ENCODE assay signal across 10 cellular contexts in the genomic region with DNA sequence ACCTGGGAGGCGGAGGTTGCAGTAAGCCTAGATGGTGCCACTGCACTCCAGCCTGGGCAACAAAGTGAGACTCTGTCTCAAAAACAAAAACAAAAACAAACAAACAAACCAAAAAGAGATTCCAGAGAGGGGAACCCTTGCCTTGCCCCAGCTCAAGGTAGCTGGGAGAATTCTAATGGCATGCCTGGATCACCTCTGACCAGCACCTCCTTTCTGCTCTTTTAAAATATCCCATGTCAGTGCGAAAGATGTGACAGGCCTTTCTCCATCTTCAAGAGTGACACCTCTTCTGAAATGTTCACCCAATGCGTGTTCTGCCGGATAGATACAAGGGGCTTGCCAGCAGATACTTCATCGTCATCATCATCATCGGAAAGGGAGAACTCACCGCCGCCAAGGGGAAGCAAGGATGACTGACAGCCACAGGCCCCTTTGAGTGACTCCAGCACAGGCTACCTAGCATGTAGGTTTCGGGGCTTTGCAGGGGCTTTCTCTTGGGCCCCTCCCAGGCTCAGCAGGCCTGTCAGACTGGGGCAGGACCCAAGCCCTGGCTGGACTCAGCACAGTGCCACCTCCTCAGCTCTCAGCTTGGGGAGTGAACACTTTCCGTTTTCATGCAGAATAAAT. TPM values are rescaled to one million over a fixed set of nuclear protein-coding genes. Genes with fewer than 3 reads are reported as not detected.
DNase-seq lines count a peak whose midpoint lies in the region; ATAC-seq, FAIRE-seq and TF ChIP-seq lines count a peak whose summit lies in the region.
"Had no signal": no experiment of that assay in that cellular context is flagged by ENCODE, and none has a peak within 500 bp of the region (broad histone marks: within the 10 kb centered on the region; RNA-seq: fewer than 3 reads in every experiment).

No MANE protein-coding gene starts in this region.

- H3K27ac Mint-ChIP-seq in activated B cell treated with CpG ODN at 0.5 μM for 24 hours, result no peak overlapping the region

- H3K36me3 ChIP-seq in HepG2 (replicated peaks in 1 of 2; ENCODE audit: control insufficient read depth in 1 of 2, insufficient read depth in 2 of 2, low read length in 2 of 2) (no peaks in the 10 kb centered on the region), right lobe of liver (no peaks in the 10 kb centered on the region), muscle layer of colon (ENCODE audit: insufficient read depth, low read length) (no peaks in the 10 kb centered on the region)

- H3K27me3 Mint-ChIP-seq in activated B cell treated with CpG ODN at 0.5 μM for 24 hours, result peaks cover 2% of the 10 kb centered on the region

- POLR2A ChIA-PET in HepG2 (lab: Yijun Ruan, JAX), result interaction anchor here (1.5 to 2.8 kb wide), 6 partner anchors 14 to 134 kb away, joined by 8 to 46 read pairs (median 12); no protein-coding TSS in a partner anchor
- POLR2A ChIA-PET in activated B cell treated with CpG ODN at 0.5 μM for 24 hours (lab: Charles Lee), result interaction anchor here (1.0 to 2.1 kb wide), 2 partner anchors 9 to 128 kb away, joined by 4 to 13 read pairs; a partner anchor contains a TSS

- H2AFZ ChIP-seq in HepG2 (ENCODE audit: low read length), result no peak overlapping the region

- DNase-seq in HepG2 (ENCODE audit: low spot score) (no peak), right lobe of liver (no peak), activated B cell treated with CpG ODN at 0.5 μM for 24 hours (no peak), HCEC 1CT (no peak), glomerular visceral epithelial cell (ENCODE audit: extremely low spot score) (no peak)
- DNase-seq: DMS 273 treated with DMSO at 0.1 percent for 48 hours, midbrain had no signal

- H3K9ac ChIP-seq in HepG2 (ENCODE audit: insufficient read depth, low read depth, low read length) (peak overlapping the region; percentile 98; the same call in 1 of the 2 replicates), muscle layer of colon (ENCODE audit: low read length) (no peak overlapping the region)

- TF ChIP-seq CTCF in HepG2 (CRISPR knock-in tag; IDR thresholded peaks at IDR 0.05), result no peak
- no peak for TF ChIP-seq CTCF in right lobe of liver (IDR thresholded peaks at IDR 0.05)
- no peak for TF ChIP-seq CTCF in activated B cell treated with CpG ODN at 0.5 μM for 24 hours (IDR thresholded peaks at IDR 0.05)

- H3K27ac ChIP-seq in HepG2 (ENCODE audit: extremely low read length, insufficient read depth, low read length) (no peak overlapping the region), right lobe of liver (no peak overlapping the region), muscle layer of colon (ENCODE audit: low read depth, low read length) (peak overlapping the region; percentile 59)

- no peaks in the 10 kb centered on the region for H3K9me3 ChIP-seq in HepG2 (ENCODE audit: low read length)
- no peaks in the 10 kb centered on the region for H3K9me3 ChIP-seq in right lobe of liver
- no peaks in the 10 kb centered on the region for H3K9me3 ChIP-seq in muscle layer of colon (ENCODE audit: low read length)

- in situ Hi-C loops in HepG2 (cut with HindIII; ENCODE audit: extremely low pct_ligation_motif_present, low pct_unique_long_range_greater_than_20kb), result loop anchor here (5.0 kb wide), 1 partner anchor 33 kb away; no protein-coding TSS in a partner anchor

- WGBS in HepG2 (ENCODE audit: low lambda C conversion rate), result 98% methylated on average over 10 of the region's 10 CpGs
- WGBS in right lobe of liver (ENCODE audit: insufficient coverage, low coverage, low lambda C conversion rate, missing lambda C conversion rate), result 94% methylated on average over 3 of the region's 10 CpGs

- TF ChIP-seq RAD21 in HepG2 (CRISPR knock-in tag; IDR thresholded peaks at IDR 0.05), result no peak

- CTCF ChIA-PET in HepG2 (lab: Yijun Ruan, JAX; ENCODE audit: low intra/inter-chr PET ratio, low total read pairs) (no interaction called here), activated B cell treated with CpG ODN at 0.5 μM for 24 hours (lab: Charles Lee) (interaction anchor here (1.7 kb wide), 1 partner anchor 50 kb away, joined by 4 read pairs; no protein-coding TSS in a partner anchor)

- H3K4me3 ChIP-seq in HepG2 (replicated peaks in 1 of 3; ENCODE audit: insufficient read depth in 1 of 3, low read depth in 2 of 3, low read length in 3 of 3) (peak overlapping the region in 2 of 3 experiments; percentile 86 to 97; a peak in 2 of 6 replicates), right lobe of liver (no peak overlapping the region), muscle layer of colon (ENCODE audit: low read depth in 1 of 2, low read length in 2 of 2) (peak overlapping the region in 1 of 2 donors; percentile 92)

- no peaks in the 10 kb centered on the region for H3K9me3 Mint-ChIP-seq in activated B cell treated with CpG ODN at 0.5 μM for 24 hours

- H3K4me1 ChIP-seq in HepG2 (ENCODE audit: insufficient read depth, low read length), result peaks cover 65% of the 10 kb centered on the region
- peaks cover 0 to 18% (median 4%) of the 10 kb centered on the region in 4 donors for H3K4me1 ChIP-seq in right lobe of liver
- peaks cover 17% of the 10 kb centered on the region for H3K4me1 ChIP-seq in muscle layer of colon (ENCODE audit: insufficient read depth, low read length)

- H3K4me1 Mint-ChIP-seq in activated B cell treated with CpG ODN at 0.5 μM for 24 hours, result peaks cover 34% of the 10 kb centered on the region

- no TSS peak for BruUV-seq in HepG2 (replicated peaks; lab: Mats Ljungman, UMichigan)

- peak overlapping the region; percentile 92 for H3K4me2 ChIP-seq in HepG2 (ENCODE audit: low read depth, low read length)

- peaks cover 7% of the 10 kb centered on the region for H3K79me2 ChIP-seq in HepG2 (ENCODE audit: insufficient read depth, low read length)

- TF ChIP-seq EP300 in HepG2 (IDR thresholded peaks at IDR 0.05; ENCODE audit: low read depth in 2 of 2, low read length in 2 of 2), result no peak
- TF ChIP-seq EP300 in HepG2 (CRISPR knock-in tag; IDR thresholded peaks at IDR 0.05; ENCODE audit: borderline replicate concordance), result no peak

- FAIRE-seq in HepG2 (lab: Jason Lieb, UNC), result no peak

- intact Hi-C loops in HepG2 (cut with micrococcal nuclease; ENCODE audit: unreplicated experiment) (no loop called here), right lobe of liver (cut with DNase I) (no loop called here), activated B cell treated with CpG ODN at 0.5 μM for 24 hours (cut with micrococcal nuclease) (loop anchor here (5.0 to 10.0 kb wide), 3 partner anchors 590 to 1090 kb away; a partner anchor contains a TSS)

- peaks cover 6% of the 10 kb centered on the region for H3K36me3 Mint-ChIP-seq in activated B cell treated with CpG ODN at 0.5 μM for 24 hours (ENCODE audit: low read depth)

- no peaks in the 10 kb centered on the region for H4K20me1 ChIP-seq in HepG2 (ENCODE audit: insufficient read depth, low read length)

- peak overlapping the region; percentile 93 for H3K4me3 Mint-ChIP-seq in activated B cell treated with CpG ODN at 0.5 μM for 24 hours

- TF ChIP-seq POLR2A in HepG2 (IDR thresholded peaks at IDR 0.05; ENCODE audit: insufficient read depth in 1 of 2, low read depth in 2 of 2, low read length in 2 of 2) (no peak), right lobe of liver (IDR thresholded peaks at IDR 0.05) (no peak)

- H3K27me3 ChIP-seq in HepG2 (ENCODE audit: control insufficient read depth in 1 of 2, insufficient read depth in 2 of 2, low read length in 2 of 2), result no peaks in the 10 kb centered on the region; a peak in 1 of 5 replicates
- no peaks in the 10 kb centered on the region for H3K27me3 ChIP-seq in right lobe of liver
- H3K27me3 ChIP-seq in muscle layer of colon (ENCODE audit: control insufficient read depth in 1 of 2, insufficient read depth in 2 of 2, low read length in 2 of 2), result no peaks in the 10 kb centered on the region

- no peak for ATAC-seq in HepG2
- ATAC-seq in right lobe of liver, result no peak
- no peak for ATAC-seq in activated B cell treated with CpG ODN at 0.5 μM for 24 hours (ENCODE audit: low read depth)
- no peak for ATAC-seq in GM18861 (IDR thresholded peaks at IDR 0.05; ENCODE audit: unreplicated experiment)
- no peak for ATAC-seq in HG02759 (IDR thresholded peaks at IDR 0.05; ENCODE audit: unreplicated experiment)

RNA-seq across cellular contexts. Expression of a gene that starts 18.9 kb away (rescaled TPM):
- 45.1 and 51.6 TPM in 2 replicates for total RNA-seq in HepG2 (2016; rRNA removed; fragmentation: Illumina TruSeq; extraction: Trizol)
- total RNA-seq in HepG2 (2016; cell fraction: cytosol; rRNA removed; fragmentation: Illumina TruSeq; extraction: Trizol; ENCODE audit: low read depth), result 34.5 and 35.4 TPM in 2 replicates
- 39.3 and 56.4 TPM in 2 replicates for total RNA-seq in HepG2 (2016; cell fraction: insoluble cytoplasmic fraction; rRNA removed; fragmentation: Illumina TruSeq; extraction: Trizol)
- 85.6 and 91.5 TPM in 2 replicates for total RNA-seq in HepG2 (2016; cell fraction: membrane; rRNA removed; fragmentation: Illumina TruSeq; extraction: Trizol)
- 24.3 and 30.9 TPM in 2 replicates for total RNA-seq in HepG2 (2016; cell fraction: nucleus; rRNA removed; fragmentation: Illumina TruSeq; extraction: Trizol)
- polyA plus RNA-seq in HepG2 (2011; rRNA removed), result 17.6 and 30.3 TPM in 2 replicates
- 9.6 and 22.4 TPM in 2 replicates for polyA plus RNA-seq in HepG2 (2011; cell fraction: cytosol; rRNA removed)
- polyA plus RNA-seq in HepG2 (2011; cell fraction: nucleus; rRNA removed), result 49.0 and 59.4 TPM in 2 replicates
- 12.5 and 18.3 TPM in 2 replicates for polyA plus RNA-seq in HepG2 (2012)
- polyA plus RNA-seq in HepG2 (2016; cell fraction: cytosol; fragmentation: Illumina TruSeq; extraction: Trizol; ENCODE audit: low read depth), result 46.7 and 50.1 TPM in 2 replicates
- 41.6 and 54.2 TPM in 2 replicates for polyA plus RNA-seq in HepG2 (2016; cell fraction: insoluble cytoplasmic fraction; fragmentation: Illumina TruSeq; extraction: Trizol; ENCODE audit: low read depth)
- polyA plus RNA-seq in HepG2 (2016; cell fraction: membrane; fragmentation: Illumina TruSeq; extraction: Trizol; ENCODE audit: low read depth), result 92.1 and 104 TPM in 2 replicates
- 70.1 and 70.6 TPM in 2 replicates for polyA plus RNA-seq in HepG2 (2016; cell fraction: nucleus; fragmentation: Illumina TruSeq; extraction: Trizol; ENCODE audit: insufficient read depth, low read depth)
- 11.9 and 50.0 TPM in 2 replicates for polyA minus RNA-seq in HepG2 (2011; rRNA and poly(A)+ RNA removed; ENCODE audit: low replicate concordance)
- 9.7 and 13.5 TPM in 2 replicates for polyA minus RNA-seq in HepG2 (2011; cell fraction: cytosol; rRNA and poly(A)+ RNA removed)
- 10.3 TPM in 2 replicates for polyA minus RNA-seq in HepG2 (2011; cell fraction: nucleus; rRNA and poly(A)+ RNA removed)
- total RNA-seq in right lobe of liver, result 10 to 100 TPM; 25.2 to 40.7 (median 33.7) TPM
- not detected in 2 replicates for total RNA-seq in activated B cell treated with CpG ODN at 0.5 μM for 24 hours

RNA-seq across cellular contexts. Expression of a gene that starts 43.4 kb away (rescaled TPM):
- total RNA-seq in HepG2 (2016; rRNA removed; fragmentation: Illumina TruSeq; extraction: Trizol), result not detected in 2 replicates
- total RNA-seq in HepG2 (2016; cell fraction: cytosol; rRNA removed; fragmentation: Illumina TruSeq; extraction: Trizol; ENCODE audit: low read depth), result not detected in 2 replicates
- total RNA-seq in HepG2 (2016; cell fraction: insoluble cytoplasmic fraction; rRNA removed; fragmentation: Illumina TruSeq; extraction: Trizol), result 0.09 TPM in 1 of 2 replicates, not detected in the other
- total RNA-seq in HepG2 (2016; cell fraction: membrane; rRNA removed; fragmentation: Illumina TruSeq; extraction: Trizol), result not detected in 2 replicates
- not detected in 2 replicates for total RNA-seq in HepG2 (2016; cell fraction: nucleus; rRNA removed; fragmentation: Illumina TruSeq; extraction: Trizol)
- polyA plus RNA-seq in HepG2 (2011; rRNA removed), result 0.09 TPM in 1 of 2 replicates, not detected in the other
- polyA plus RNA-seq in HepG2 (2011; cell fraction: cytosol; rRNA removed), result not detected in 2 replicates
- polyA plus RNA-seq in HepG2 (2011; cell fraction: nucleus; rRNA removed), result 0.07 TPM in 1 of 2 replicates, not detected in the other
- 0.12 and 0.20 TPM in 2 replicates for polyA plus RNA-seq in HepG2 (2012)
- not detected in 2 replicates for polyA plus RNA-seq in HepG2 (2016; cell fraction: cytosol; fragmentation: Illumina TruSeq; extraction: Trizol; ENCODE audit: low read depth)
- not detected in 2 replicates for polyA plus RNA-seq in HepG2 (2016; cell fraction: insoluble cytoplasmic fraction; fragmentation: Illumina TruSeq; extraction: Trizol; ENCODE audit: low read depth)
- polyA plus RNA-seq in HepG2 (2016; cell fraction: membrane; fragmentation: Illumina TruSeq; extraction: Trizol; ENCODE audit: low read depth), result not detected in 2 replicates
- not detected in 2 replicates for polyA plus RNA-seq in HepG2 (2016; cell fraction: nucleus; fragmentation: Illumina TruSeq; extraction: Trizol; ENCODE audit: insufficient read depth, low read depth)
- 0.26 TPM in 1 of 2 replicates, not detected in the other for polyA minus RNA-seq in HepG2 (2011; rRNA and poly(A)+ RNA removed; ENCODE audit: low replicate concordance)
- polyA minus RNA-seq in HepG2 (2011; cell fraction: cytosol; rRNA and poly(A)+ RNA removed), result not detected in 2 replicates
- not detected in 2 replicates for polyA minus RNA-seq in HepG2 (2011; cell fraction: nucleus; rRNA and poly(A)+ RNA removed)
- total RNA-seq in right lobe of liver, result not detected
- 0.51 TPM in 1 of 2 replicates, not detected in the other for total RNA-seq in activated B cell treated with CpG ODN at 0.5 μM for 24 hours

RNA-seq across cellular contexts. Expression of a gene that starts 50.4 kb away (rescaled TPM):
- total RNA-seq in HepG2 (2016; rRNA removed; fragmentation: Illumina TruSeq; extraction: Trizol) (0.41 and 2.2 TPM in 2 replicates), right lobe of liver (not detected), activated B cell treated with CpG ODN at 0.5 μM for 24 hours (not detected in 2 replicates)
- 2.6 and 2.7 TPM in 2 replicates for total RNA-seq in HepG2 (2016; cell fraction: cytosol; rRNA removed; fragmentation: Illumina TruSeq; extraction: Trizol; ENCODE audit: low read depth)
- total RNA-seq in HepG2 (2016; cell fraction: insoluble cytoplasmic fraction; rRNA removed; fragmentation: Illumina TruSeq; extraction: Trizol), result 0.51 and 1.7 TPM in 2 replicates
- 1.5 and 1.7 TPM in 2 replicates for total RNA-seq in HepG2 (2016; cell fraction: membrane; rRNA removed; fragmentation: Illumina TruSeq; extraction: Trizol)
- 1.7 and 2.4 TPM in 2 replicates for total RNA-seq in HepG2 (2016; cell fraction: nucleus; rRNA removed; fragmentation: Illumina TruSeq; extraction: Trizol)
- polyA plus RNA-seq in HepG2 (2011; rRNA removed), result 1.1 TPM in 2 replicates
- polyA plus RNA-seq in HepG2 (2011; cell fraction: cytosol; rRNA removed), result 0.85 and 1.0 TPM in 2 replicates
- polyA plus RNA-seq in HepG2 (2011; cell fraction: nucleus; rRNA removed), result 4.6 and 6.0 TPM in 2 replicates
- polyA plus RNA-seq in HepG2 (2012), result 0.63 and 0.66 TPM in 2 replicates
- polyA plus RNA-seq in HepG2 (2016; cell fraction: cytosol; fragmentation: Illumina TruSeq; extraction: Trizol; ENCODE audit: low read depth), result 2.1 and 2.7 TPM in 2 replicates
- 1.1 and 1.2 TPM in 2 replicates for polyA plus RNA-seq in HepG2 (2016; cell fraction: insoluble cytoplasmic fraction; fragmentation: Illumina TruSeq; extraction: Trizol; ENCODE audit: low read depth)
- 2.4 and 2.6 TPM in 2 replicates for polyA plus RNA-seq in HepG2 (2016; cell fraction: membrane; fragmentation: Illumina TruSeq; extraction: Trizol; ENCODE audit: low read depth)
- 5.9 and 6.0 TPM in 2 replicates for polyA plus RNA-seq in HepG2 (2016; cell fraction: nucleus; fragmentation: Illumina TruSeq; extraction: Trizol; ENCODE audit: insufficient read depth, low read depth)
- 1.7 TPM in 1 of 2 replicates, not detected in the other for polyA minus RNA-seq in HepG2 (2011; rRNA and poly(A)+ RNA removed; ENCODE audit: low replicate concordance)
- polyA minus RNA-seq in HepG2 (2011; cell fraction: cytosol; rRNA and poly(A)+ RNA removed), result 0.35 and 0.40 TPM in 2 replicates
- polyA minus RNA-seq in HepG2 (2011; cell fraction: nucleus; rRNA and poly(A)+ RNA removed), result 0.62 and 0.64 TPM in 2 replicates

Comparison
In these comparisons a context has a peak if more than half of its experiments do, and no peak if none do; other contexts are left out.
1. H3K4me3 ChIP-seq: peak in HepG2 (2 of 3); none in right lobe of liver (0 of 3).
2. RNA of a gene that starts 18.9 kb away (total RNA-seq): 24.3 to 91.5 TPM in HepG2 and 25.2 to 40.7 TPM in right lobe of liver; not detected in activated B cell treated with CpG ODN at 0.5 μM for 24 hours; every median in the first group is over 10 times any median in the second.